1 cellular context compared by ENCODE assay signal in genomic region chr2:83967854-83968253, GRCh38.
TF ChIP-seq lines count a peak whose summit lies in the region.

No MANE protein-coding gene starts in this region.

TF ChIP-seq in SK-N-SH, 30 proteins besides CTCF, POLR2A, EP300 and RAD21 (continued from another document):
- TF ChIP-seq, protein P1, sequence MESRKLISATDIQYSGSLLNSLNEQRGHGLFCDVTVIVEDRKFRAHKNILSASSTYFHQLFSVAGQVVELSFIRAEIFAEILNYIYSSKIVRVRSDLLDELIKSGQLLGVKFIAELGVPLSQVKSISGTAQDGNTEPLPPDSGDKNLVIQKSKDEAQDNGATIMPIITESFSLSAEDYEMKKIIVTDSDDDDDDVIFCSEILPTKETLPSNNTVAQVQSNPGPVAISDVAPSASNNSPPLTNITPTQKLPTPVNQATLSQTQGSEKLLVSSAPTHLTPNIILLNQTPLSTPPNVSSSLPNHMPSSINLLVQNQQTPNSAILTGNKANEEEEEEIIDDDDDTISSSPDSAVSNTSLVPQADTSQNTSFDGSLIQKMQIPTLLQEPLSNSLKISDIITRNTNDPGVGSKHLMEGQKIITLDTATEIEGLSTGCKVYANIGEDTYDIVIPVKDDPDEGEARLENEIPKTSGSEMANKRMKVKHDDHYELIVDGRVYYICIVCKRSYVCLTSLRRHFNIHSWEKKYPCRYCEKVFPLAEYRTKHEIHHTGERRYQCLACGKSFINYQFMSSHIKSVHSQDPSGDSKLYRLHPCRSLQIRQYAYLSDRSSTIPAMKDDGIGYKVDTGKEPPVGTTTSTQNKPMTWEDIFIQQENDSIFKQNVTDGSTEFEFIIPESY (IDR thresholded peaks at IDR 0.05; ENCODE audit: borderline replicate concordance, low read depth) = no peak
- no peak for TF ChIP-seq SIN3A (IDR thresholded peaks at IDR 0.05; ENCODE audit: borderline replicate concordance, low read depth, low read length)
- no peak for TF ChIP-seq FOXJ3 (CRISPR knock-in tag; IDR thresholded peaks at IDR 0.05)
- no peak for TF ChIP-seq FOSL2 (IDR thresholded peaks at IDR 0.05; ENCODE audit: borderline replicate concordance, low read depth)
- no peak for TF ChIP-seq MAX (IDR thresholded peaks at IDR 0.05; ENCODE audit: low read depth)
- no peak for TF ChIP-seq TAF1 (IDR thresholded peaks at IDR 0.05; ENCODE audit: borderline replicate concordance, low read depth, low read length)
- no peak for TF ChIP-seq RFX5 (IDR thresholded peaks at IDR 0.05; ENCODE audit: low read length)
- TF ChIP-seq CHD2 (IDR thresholded peaks at IDR 0.05; ENCODE audit: low read length, partially characterized antibody) = no peak
